Comparison of ENCODE assay signal across 8 cellular contexts in genomic region chr3:51391075-51391565, GRCh38. TPM values are rescaled to one million over a fixed set of nuclear protein-coding genes. Genes with fewer than 3 reads are reported as not detected.
A peak's percentile ranks its signal among the peaks of the same experiment; 100 is the strongest.
DNase-seq lines count a peak whose midpoint lies in the region; ATAC-seq and TF ChIP-seq lines count a peak whose summit lies in the region.

TSS of gene RBM15B (plus strand) at chr3:51391285. CDS start at chr3:51391400, 115 bp downstream.

- DNase-seq in GM19240 (ENCODE audit: insufficient read length, low spot score): peak; percentile 79
- DNase-seq in NCI-H69 (lab: John Stamatoyannopoulos, UW): peak; percentile 95
- peak; percentile 97 for DNase-seq in activated CD4-positive, alpha-beta T cell treated with anti-CD3 and anti-CD28 coated beads, Interleukin-2, amount 50 U/mL, for 1 hour
- peak; percentile 93 for DNase-seq in dedifferentiated amniotic fluid mesenchymal stem cell (ENCODE audit: extremely low spot score)
- DNase-seq in left lung: peak; percentile 99 to 100
- DNase-seq in stimulated activated CD4-positive, alpha-beta T cell treated with anti-CD3 and anti-CD28 coated beads, Interleukin-4, amount 100 ng/mL, for 1 hour: peak; percentile 97

- H3K9ac ChIP-seq in BLaER1: peak within 1 kb of the TSS; percentile 99

- H3K4me3 ChIP-seq in BLaER1 (peak within 1 kb of the TSS; percentile 90), left lung (peak within 1 kb of the TSS; percentile 70 to 72)

- H3K27ac ChIP-seq in BLaER1 (peak within 1 kb of the TSS; percentile 98), left lung (peak within 1 kb of the TSS; percentile 79 to 88)

- H3K4me2 ChIP-seq in BLaER1: peak within 1 kb of the TSS; percentile 96

- peaks cover 88% of the 10 kb centered on the region for H3K4me1 ChIP-seq in BLaER1
- peaks cover 45 to 91% of the 10 kb centered on the region in 2 donors for H3K4me1 ChIP-seq in left lung

- peaks cover 79% of the 10 kb centered on the region for H4K20me1 ChIP-seq in BLaER1

- H3K9me3 ChIP-seq in BLaER1 (no peaks in the 10 kb centered on the region), left lung (no peaks in the 10 kb centered on the region)

- ATAC-seq in HG03460 (IDR thresholded peaks at IDR 0.05; ENCODE audit: unreplicated experiment) (peak; percentile 86), left lung (peak; percentile 96)

- no peaks in the 10 kb centered on the region for H3K27me3 ChIP-seq in BLaER1
- H3K27me3 ChIP-seq in left lung: no peaks in the 10 kb centered on the region

- intact Hi-C loops in left lung (cut with DNase I): no loop called here

- peaks cover 68% of the 10 kb centered on the region for H3K36me3 ChIP-seq in BLaER1
- H3K36me3 ChIP-seq in left lung: peaks cover 4 to 80% of the 10 kb centered on the region in 2 donors

- peak; percentile 79 to 91 for TF ChIP-seq CTCF in left lung (IDR thresholded peaks at IDR 0.05)

RNA-seq across cellular contexts. Expression of gene RBM15B, which starts in this region (rescaled TPM):
- total RNA-seq in left lung: 10 to 100 TPM; 25.2 to 26.9 TPM

Comparison
In these comparisons a context has a peak if more than half of its experiments do, and no peak if none do; other contexts are left out.
1. Peak in every context shown above with its lines: DNase-seq, ATAC-seq, H3K4me3 ChIP-seq and H3K27ac ChIP-seq.